ENCODE assay signal across 15 cellular contexts in the genomic region with DNA sequence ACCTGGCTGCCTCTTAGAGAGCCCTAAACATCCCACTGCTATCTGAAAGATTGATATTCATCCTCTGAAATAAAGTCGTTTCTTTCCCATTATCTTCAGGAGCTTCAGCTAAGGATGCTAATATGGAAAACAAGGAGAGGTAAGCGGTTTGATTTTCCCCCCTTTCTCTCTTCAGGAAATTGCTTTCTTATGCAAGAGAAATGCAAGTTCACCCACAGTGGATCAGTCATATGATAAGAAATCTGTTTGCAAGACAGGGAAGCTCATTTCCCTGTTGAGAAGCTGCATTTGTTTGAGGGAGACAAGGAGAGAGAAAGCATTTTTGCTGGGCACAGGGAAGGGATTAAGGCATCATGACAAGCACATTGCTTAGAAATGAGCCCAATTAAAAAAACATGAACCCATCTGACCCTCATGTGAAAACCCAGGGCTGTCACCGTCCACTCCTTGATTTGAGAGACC. TPM values are rescaled to one million over a fixed set of nuclear protein-coding genes. Genes with fewer than 3 reads are reported as not detected.
A peak's percentile ranks its signal among the peaks of the same experiment; 100 is the strongest.
DNase-seq lines count a peak whose midpoint lies in the region; ATAC-seq and TF ChIP-seq lines count a peak whose summit lies in the region.
"Had no signal": no experiment of that assay in that cellular context is flagged by ENCODE, and none has a peak within 500 bp of the region (broad histone marks: within the 10 kb centered on the region; RNA-seq: fewer than 3 reads in every experiment).

No MANE protein-coding gene starts in this region.

- WGBS in stomach, 5 donors = 46 to 57% (median 54%) methylated on average over 3 of the region's 3 CpGs

- intact Hi-C loops in stomach (cut with DNase I; ENCODE audit: low total_unique reads) (no loop called here), mucosa of descending colon (cut with DNase I, micrococcal nuclease) (no loop called here)

- no peak for TF ChIP-seq EP300 in stomach (IDR thresholded peaks at IDR 0.05)

- no peaks in the 10 kb centered on the region for H3K27me3 ChIP-seq in iPS-20b (ENCODE audit: insufficient read depth, low read length)
- H3K27me3 ChIP-seq in stomach = no peaks in the 10 kb centered on the region
- H3K27me3 ChIP-seq: ovary had no signal

- H3K27ac ChIP-seq in iPS-20b (ENCODE audit: low read length) = peak overlapping the region; percentile 84
- peak overlapping the region in 2 of 5 donors; percentile 24 to 53 for H3K27ac ChIP-seq in stomach
- H3K27ac ChIP-seq: ovary had no signal

- H3K4me1 ChIP-seq in iPS-20b (ENCODE audit: insufficient read depth, low read length) = peaks cover 17% of the 10 kb centered on the region; the same call in 1 of the 2 replicates
- peaks cover 0 to 34% (median 14%) of the 10 kb centered on the region in 4 donors for H3K4me1 ChIP-seq in stomach
- H3K4me1 ChIP-seq in mucosa of descending colon (ENCODE audit: low read depth) = no peaks in the 10 kb centered on the region

- ATAC-seq in HG02938 (IDR thresholded peaks at IDR 0.05; ENCODE audit: unreplicated experiment) (no peak), mucosa of descending colon (no peak)
- ATAC-seq: activated CD4-positive, alpha-beta T cell treated with anti-CD3 and anti-CD28 coated beads for 36 hours had no signal

- H3K4me3 ChIP-seq in iPS-20b (ENCODE audit: low read length) (peak overlapping the region; percentile 25; the same call in 1 of the 2 replicates), stomach (no peak overlapping the region), mucosa of descending colon (no peak overlapping the region)
- H3K4me3 ChIP-seq: ovary had no signal

- H3K9me3 ChIP-seq in iPS-20b (ENCODE audit: insufficient read depth, low read depth, low read length) = peaks cover 6% of the 10 kb centered on the region; the same call in 1 of the 2 replicates
- peaks cover 0 to 16% (median 4%) of the 10 kb centered on the region in 4 donors for H3K9me3 ChIP-seq in stomach
- H3K9me3 ChIP-seq in mucosa of descending colon = peaks cover 3% of the 10 kb centered on the region
- H3K9me3 ChIP-seq: ovary had no signal

- H3K36me3 ChIP-seq in iPS-20b (ENCODE audit: insufficient read depth, low read depth, low read length) (no peaks in the 10 kb centered on the region), stomach (no peaks in the 10 kb centered on the region), mucosa of descending colon (ENCODE audit: low read depth) (no peaks in the 10 kb centered on the region)
- H3K36me3 ChIP-seq: ovary had no signal

- DNase-seq in GF-D8 (lab: John Stamatoyannopoulos, UW) (peak; percentile 37), astrocyte of the hippocampus (ENCODE audit: low read depth, low spot score) (peak; percentile 40), stomach (peak; percentile 4), UCSD-AML1 (lab: John Stamatoyannopoulos, UW; ENCODE audit: unreplicated experiment) (no peak), mucosa of descending colon (no peak)
- DNase-seq in NK-92 treated with Interleukin-12 subunit alpha and Interleukin-12 subunit beta, amount 100 ng/mL, for 24 hours (lab: John Stamatoyannopoulos, UW) = no peak
- DNase-seq: activated CD4-positive, alpha-beta T cell treated with anti-CD3 and anti-CD28 coated beads for 36 hours; activated gamma-delta T cell treated with Interleukin-2 at 50 U/mL for 16 hours; DMS53; effector memory CD4-positive, alpha-beta T cell; kidney glomerular epithelial cell; NCI-H2107 had no signal

- peak overlapping the region; percentile 66; the same call in 1 of the 2 replicates for H3K9ac ChIP-seq in iPS-20b (ENCODE audit: low read depth, low read length)

- no peak for TF ChIP-seq CTCF in stomach (IDR thresholded peaks at IDR 0.05)
- TF ChIP-seq CTCF in mucosa of descending colon (IDR thresholded peaks at IDR 0.05) = no peak

- no peak for TF ChIP-seq POLR2A in stomach (IDR thresholded peaks at IDR 0.05)

RNA-seq across cellular contexts. Expression of gene BOD1, which starts 53.7 kb away (rescaled TPM):
- total RNA-seq in stomach (10 to 100 TPM in 4 of 5 donors, 1 to 10 TPM in 1; 8.2 to 58.4 (median 19.4) TPM), mucosa of descending colon (10 to 100 TPM; 22.1 to 38.3 (median 25.9) TPM)
- 10 to 100 TPM; 31.0 to 46.4 (median 33.7) TPM for polyA plus RNA-seq in stomach

Comparison
In these comparisons a context has a peak if more than half of its experiments do, and no peak if none do; other contexts are left out.
1. DNase-seq: peak in GF-D8 (single experiment), astrocyte of the hippocampus (single experiment) and stomach (single experiment); none in UCSD-AML1 (single experiment), NK-92 treated with Interleukin-12 subunit alpha and Interleukin-12 subunit beta, amount 100 ng/mL, for 24 hours (single experiment) and mucosa of descending colon (0 of 3).